Comparison of ENCODE assay signal across 2 cellular contexts in genomic region chr6:170096803-170097504, GRCh38.
TF ChIP-seq lines count a peak whose summit lies in the region.

No MANE protein-coding gene starts in this region.

TF ChIP-seq in K562, 482 proteins besides CTCF, POLR2A, EP300 and RAD21:
- no peak for TF ChIP-seq CTCFL (IDR thresholded peaks at IDR 0.05; ENCODE audit: borderline replicate concordance, insufficient read depth, low read depth, low read length, poor library complexity, severe bottlenecking)
- TF ChIP-seq E2F6 (IDR thresholded peaks at IDR 0.05; ENCODE audit: borderline replicate concordance in 1 of 2, extremely low read depth in 1 of 2, insufficient read depth in 1 of 2, insufficient read length in 1 of 2, low read depth in 1 of 2, low read length in 1 of 2, poor library complexity in 1 of 2, severe bottlenecking in 1 of 2): no peak
- TF ChIP-seq ZNF644 (tag; IDR thresholded peaks at IDR 0.05; ENCODE audit: low read depth): no peak
- no peak for TF ChIP-seq CHD7 (IDR thresholded peaks at IDR 0.05; ENCODE audit: low read depth, low read length)
- no peak for TF ChIP-seq ZNF41 (CRISPR knock-in tag; conservative IDR thresholded peaks at IDR 0.05)
- no peak for TF ChIP-seq KDM4B (IDR thresholded peaks at IDR 0.05; ENCODE audit: borderline replicate concordance in 2 of 2, low read depth in 1 of 2)

TF ChIP-seq in neural cell, 6 proteins besides CTCF, POLR2A, EP300 and RAD21 (continued from another document):
- TF ChIP-seq REST (IDR thresholded peaks at IDR 0.05; ENCODE audit: borderline replicate concordance) (no peak), POLR2AphosphoS5 (IDR thresholded peaks at IDR 0.05) (no peak), MXI1 (conservative IDR thresholded peaks at IDR 0.05; ENCODE audit: poor library complexity, severe bottlenecking) (no peak), TAF1 (IDR thresholded peaks at IDR 0.05; ENCODE audit: low read depth) (no peak), EZH2 (IDR thresholded peaks at IDR 0.05; ENCODE audit: borderline replicate concordance, insufficient read depth, low read length, poor library complexity, severe bottlenecking) (no peak)
